17 cellular contexts compared by ENCODE assay signal in the genomic region with DNA sequence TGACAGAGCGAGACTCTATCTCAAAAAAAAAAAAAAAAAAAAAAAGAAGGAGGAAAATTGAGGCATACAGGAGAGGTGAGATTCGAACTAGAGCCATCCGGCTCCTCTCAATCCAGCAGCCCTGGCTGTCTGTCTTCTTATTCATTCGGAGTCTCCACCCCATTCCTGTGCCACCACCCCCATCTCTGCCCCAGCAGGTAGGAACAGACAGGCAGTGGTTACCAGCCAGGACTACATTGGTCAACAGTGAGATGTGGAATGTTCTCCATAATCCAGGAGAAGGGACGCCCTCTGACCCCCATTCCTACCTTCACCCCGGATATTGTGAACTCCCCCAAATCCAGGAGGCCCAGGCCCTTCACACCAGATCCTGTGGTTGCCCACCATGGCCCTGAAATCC. TPM values are rescaled to one million over a fixed set of nuclear protein-coding genes. Genes with fewer than 3 reads are reported as not detected.
DNase-seq lines count a peak whose midpoint lies in the region; ATAC-seq, FAIRE-seq and TF ChIP-seq lines count a peak whose summit lies in the region.
"Had no signal": no experiment of that assay in that cellular context is flagged by ENCODE, and none has a peak within 500 bp of the region (broad histone marks: within the 10 kb centered on the region; RNA-seq: fewer than 3 reads in every experiment).

No MANE protein-coding gene starts in this region.

- ATAC-seq in HG02973 (IDR thresholded peaks at IDR 0.05; ENCODE audit: unreplicated experiment) (no peak), GM21381 (IDR thresholded peaks at IDR 0.05; ENCODE audit: unreplicated experiment) (no peak)
- ATAC-seq: stimulated activated naive CD8-positive, alpha-beta T cell treated with anti-CD3 and anti-CD28 coated beads, Interleukin-15, Interleukin-2, amounts not matched to agents 100 U/mL and 50 U/mL, for 24 hours had no signal

- H3K9ac ChIP-seq in BLaER1 (no peak overlapping the region; the same call in 1 of the 2 replicates), GM23248 (peak overlapping the region; percentile 47; the same call in 1 of the 2 replicates)

- H2AFZ ChIP-seq in GM23248 (peak overlapping the region; percentile 66), osteoblast (ENCODE audit: low read length) (peak overlapping the region; percentile 58)

- peaks cover 7% of the 10 kb centered on the region; the same call in 1 of the 2 replicates for H3F3A ChIP-seq in GM23248 (ENCODE audit: insufficient read depth)

- no peaks in the 10 kb centered on the region for H3K9me2 ChIP-seq in GM23248 (ENCODE audit: insufficient read depth)

- H3K79me2 ChIP-seq in GM23248 (ENCODE audit: insufficient read depth): no peaks in the 10 kb centered on the region
- no peaks in the 10 kb centered on the region for H3K79me2 ChIP-seq in osteoblast (ENCODE audit: insufficient read depth, low read length)

- no peak overlapping the region for H3K4me3 ChIP-seq in BLaER1
- no peak overlapping the region for H3K4me3 ChIP-seq in GM23248
- H3K4me3 ChIP-seq in bronchial epithelial cell (ENCODE audit: low read depth, low read length): no peak overlapping the region
- no peak overlapping the region for H3K4me3 ChIP-seq in osteoblast (ENCODE audit: insufficient read depth, low read length)

- no peaks in the 10 kb centered on the region for H3K36me3 ChIP-seq in BLaER1
- no peaks in the 10 kb centered on the region for H3K36me3 ChIP-seq in GM23248 (ENCODE audit: low read depth)
- H3K36me3 ChIP-seq in bronchial epithelial cell (ENCODE audit: control insufficient read depth, insufficient read depth, low read length): no peaks in the 10 kb centered on the region
- H3K36me3 ChIP-seq in osteoblast (ENCODE audit: insufficient read depth, low read length): no peaks in the 10 kb centered on the region

- TF ChIP-seq CTCF in bronchial epithelial cell (IDR thresholded peaks at IDR 0.05; ENCODE audit: insufficient read depth, low read length, severe bottlenecking) (no peak), osteoblast (IDR thresholded peaks at IDR 0.05; ENCODE audit: extremely low read depth, low read depth, low read length) (no peak)

- peak overlapping the region; percentile 94 for H3K4me2 ChIP-seq in BLaER1
- no peak overlapping the region for H3K4me2 ChIP-seq in GM23248 (ENCODE audit: unreplicated experiment)
- H3K4me2 ChIP-seq in osteoblast (ENCODE audit: insufficient read depth, low read length): peak overlapping the region; percentile 50

- DNase-seq in GM23248 (no peak), bronchial epithelial cell (ENCODE audit: low read depth) (peak; percentile 65), osteoblast (ENCODE audit: insufficient read length, low spot score, missing footprints) (no peak), T-helper 1 cell (no peak)
- DNase-seq in activated CD8-positive, alpha-beta memory T cell treated with anti-CD3 and anti-CD28 coated beads for 24 hours: no peak
- DNase-seq: activated CD4-positive, alpha-beta T cell treated with anti-CD3 and anti-CD28 coated beads, Interleukin-2, amount 50 U/mL, for 48 hours; activated naive CD4-positive, alpha-beta T cell treated with Interleukin-2 at 50 U/mL for 16 hours; NCI-H1048; nucleus accumbens; stimulated activated CD4-positive, alpha-beta T cell treated with anti-CD3 and anti-CD28 coated beads, Interleukin-2, amount 100 ng/mL, for 24 hours; stimulated activated naive CD8-positive, alpha-beta T cell treated with anti-CD3 and anti-CD28 coated beads, Interleukin-15, Interleukin-2, amounts not matched to agents 100 U/mL and 50 U/mL, for 24 hours; SW 1271 had no signal

- in situ Hi-C loops in GM23248 (cut with MboI): loop anchor here (25.0 kb wide), 1 partner anchor 300 kb away; the partner anchor contains the start of gene OLFM2

- no peaks in the 10 kb centered on the region for H4K20me1 ChIP-seq in BLaER1
- no peaks in the 10 kb centered on the region for H4K20me1 ChIP-seq in GM23248 (ENCODE audit: insufficient read depth)
- no peaks in the 10 kb centered on the region for H4K20me1 ChIP-seq in osteoblast (ENCODE audit: insufficient read depth, low read length)

- 41 to 60% methylated on average over 3 to 6 of the region's 6 CpGs for WGBS in GM23248 (ENCODE audit: low coverage in 1 of 2, low lambda C conversion rate in 2 of 2, missing lambda C conversion rate in 2 of 2), 2 experiments

- H3K27me3 ChIP-seq in BLaER1 (no peaks in the 10 kb centered on the region), GM23248 (replicated peaks; ENCODE audit: insufficient read depth) (no peaks in the 10 kb centered on the region), bronchial epithelial cell (ENCODE audit: control insufficient read depth, insufficient read depth, low read length) (no peaks in the 10 kb centered on the region), osteoblast (ENCODE audit: insufficient read depth, low read length) (no peaks in the 10 kb centered on the region)

- H3K27ac ChIP-seq in BLaER1 (peak overlapping the region; percentile 94), GM23248 (peak overlapping the region; percentile 67), osteoblast (ENCODE audit: low read depth, low read length) (peak overlapping the region; percentile 84)

- H3K4me1 ChIP-seq in BLaER1 (peaks cover 100% of the 10 kb centered on the region), GM23248 (ENCODE audit: insufficient read depth) (peaks cover 10% of the 10 kb centered on the region; the same call in 1 of the 2 replicates), osteoblast (ENCODE audit: insufficient read depth, low read length) (peaks cover 19% of the 10 kb centered on the region)

- no peak for FAIRE-seq in bronchial epithelial cell (lab: Jason Lieb, UNC)
- FAIRE-seq: H1, kidney had no signal

- H3K9me3 ChIP-seq in BLaER1 (no peaks in the 10 kb centered on the region), GM23248 (ENCODE audit: low read depth) (no peaks in the 10 kb centered on the region), osteoblast (ENCODE audit: low read depth, low read length) (no peaks in the 10 kb centered on the region)

RNA-seq across cellular contexts. Expression of gene S1PR2, which starts 6.6 kb away (rescaled TPM):
- total RNA-seq in GM23248 (2014; rRNA removed; shearing (Covaris generic)): 20.3 and 24.9 TPM in 2 replicates
- polyA plus RNA-seq in GM23248 (2016; fragmentation: Nextera tagmentation; extraction: Ambion mirVana): 35.1 and 35.4 TPM in 2 replicates
- total RNA-seq in bronchial epithelial cell (1.3 and 1.9 TPM in 2 replicates), osteoblast (9.4 and 14.1 TPM in 2 replicates)

RNA-seq across cellular contexts. Expression of gene MRPL4, which starts 14.3 kb away (rescaled TPM):
- 101 and 103 TPM in 2 replicates for total RNA-seq in GM23248 (2014; rRNA removed; shearing (Covaris generic))
- polyA plus RNA-seq in GM23248 (2016; fragmentation: Nextera tagmentation; extraction: Ambion mirVana): 71.6 and 73.9 TPM in 2 replicates
- total RNA-seq in bronchial epithelial cell: 17.1 and 19.2 TPM in 2 replicates
- total RNA-seq in osteoblast: 37.1 and 37.3 TPM in 2 replicates

RNA-seq across cellular contexts. Expression of gene ICAM1, which starts 33.2 kb away (rescaled TPM):
- total RNA-seq in GM23248 (2014; rRNA removed; shearing (Covaris generic)): 21.6 and 22.3 TPM in 2 replicates
- polyA plus RNA-seq in GM23248 (2016; fragmentation: Nextera tagmentation; extraction: Ambion mirVana): 23.6 and 24.4 TPM in 2 replicates
- total RNA-seq in bronchial epithelial cell: 0.79 and 0.90 TPM in 2 replicates
- 25.6 and 35.5 TPM in 2 replicates for total RNA-seq in osteoblast

RNA-seq across cellular contexts. Expression of gene DNMT1, which starts 42.9 kb away (rescaled TPM):
- 32.5 and 57.5 TPM in 2 replicates for total RNA-seq in GM23248 (2014; rRNA removed; shearing (Covaris generic))
- polyA plus RNA-seq in GM23248 (2016; fragmentation: Nextera tagmentation; extraction: Ambion mirVana): 91.8 and 101 TPM in 2 replicates
- 11.1 and 12.4 TPM in 2 replicates for total RNA-seq in bronchial epithelial cell
- total RNA-seq in osteoblast: 24.2 and 33.7 TPM in 2 replicates

RNA-seq across cellular contexts. Expression of gene ICAM4, which starts 49.1 kb away (rescaled TPM):
- total RNA-seq in GM23248 (2014; rRNA removed; shearing (Covaris generic)): 1.1 and 3.7 TPM in 2 replicates
- 0.44 and 1.3 TPM in 2 replicates for polyA plus RNA-seq in GM23248 (2016; fragmentation: Nextera tagmentation; extraction: Ambion mirVana)
- 4.0 and 10.8 TPM in 2 replicates for total RNA-seq in bronchial epithelial cell
- under 0.01 and 0.29 TPM in 2 replicates for total RNA-seq in osteoblast

Comparison
In these comparisons a context has a peak if more than half of its experiments do, and no peak if none do; other contexts are left out.
1. RNA of gene ICAM1, which starts 33.2 kb away (total RNA-seq): 25.6 to 35.5 TPM in osteoblast and 21.6 to 22.3 TPM in GM23248; 0.79 to 0.90 TPM in bronchial epithelial cell; every median in the first group is over 10 times any median in the second.
2. Peak in every context shown above with its lines, with median percentiles within 50 percentile points of each other: H3K27ac ChIP-seq.